23 cellular contexts compared by ENCODE assay signal in the genomic region with DNA sequence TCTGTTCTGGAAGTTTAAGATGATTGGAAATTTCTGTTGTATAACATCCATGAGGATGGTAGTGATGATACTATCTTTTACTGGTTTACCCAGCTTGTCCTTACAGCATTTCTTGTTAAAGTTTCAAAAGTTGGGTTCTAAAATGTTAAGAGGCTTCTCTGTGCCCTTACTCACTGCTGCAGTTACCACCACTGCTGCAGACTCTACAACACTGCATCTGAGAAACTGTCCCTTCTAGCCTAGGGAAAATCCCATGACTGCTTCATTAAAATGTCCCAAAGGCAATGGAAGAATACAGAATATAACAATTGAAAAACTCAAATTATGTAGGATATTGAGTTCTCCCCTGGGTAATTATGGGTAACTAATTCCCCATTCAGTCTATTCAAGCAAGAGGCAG. TPM values are rescaled to one million over a fixed set of nuclear protein-coding genes. Genes with fewer than 3 reads are reported as not detected.
DNase-seq lines count a peak whose midpoint lies in the region; ATAC-seq and TF ChIP-seq lines count a peak whose summit lies in the region.
"Had no signal": no experiment of that assay in that cellular context is flagged by ENCODE, and none has a peak within 500 bp of the region (broad histone marks: within the 10 kb centered on the region; RNA-seq: fewer than 3 reads in every experiment).

No MANE protein-coding gene starts in this region.

- H2BK15ac ChIP-seq in neuronal stem cell (ENCODE audit: low read length): no peak overlapping the region

- H3K4me3 Mint-ChIP-seq in T-helper 1 cell treated with Interleukin-12 subunit alpha and Interleukin-12 subunit beta and Interleukin-4 antibody, amounts not matched to agents 30 μg/mL and 1 μg/mL, for 36 hours: no peak overlapping the region
- H3K4me3 Mint-ChIP-seq in activated CD8-positive, alpha-beta T cell treated with anti-CD3 and anti-CD28 coated beads for 36 hours: no peak overlapping the region

- H3K4me1 ChIP-seq in neuronal stem cell (ENCODE audit: control insufficient read depth in 2 of 2, insufficient read depth in 1 of 2, low read depth in 1 of 2, low read length in 2 of 2): no peaks in the 10 kb centered on the region

- H3K4me1 Mint-ChIP-seq in T-helper 1 cell treated with Interleukin-12 subunit alpha and Interleukin-12 subunit beta and Interleukin-4 antibody, amounts not matched to agents 30 μg/mL and 1 μg/mL, for 36 hours (ENCODE audit: low read depth): peaks cover 22% of the 10 kb centered on the region
- H3K4me1 Mint-ChIP-seq in activated CD8-positive, alpha-beta T cell treated with anti-CD3 and anti-CD28 coated beads for 36 hours (ENCODE audit: low read depth): peaks cover 17% of the 10 kb centered on the region

- H3K14ac ChIP-seq in neuronal stem cell (ENCODE audit: low read length): no peak overlapping the region

- H2BK120ac ChIP-seq in neuronal stem cell (ENCODE audit: low read depth, low read length): no peak overlapping the region

- no peak overlapping the region for H3K18ac ChIP-seq in neuronal stem cell (ENCODE audit: low read length)

- no peak overlapping the region for H4K8ac ChIP-seq in neuronal stem cell (ENCODE audit: low read depth, low read length)

- H3K27ac ChIP-seq in neuronal stem cell (replicated peaks; ENCODE audit: low read length): no peak overlapping the region
- H3K27ac ChIP-seq: esophagus squamous epithelium, gastrocnemius medialis, HL-60, neutrophil, psoas muscle had no signal

- peaks cover 0 to 1% of the 10 kb centered on the region in 2 donors for H3K36me3 ChIP-seq in neuronal stem cell (replicated peaks in 1 of 2; ENCODE audit: control insufficient read depth in 2 of 2, insufficient read depth in 2 of 2, low read length in 2 of 2)
- H3K36me3 ChIP-seq: esophagus squamous epithelium, gastrocnemius medialis, neutrophil, stomach had no signal

- peaks cover 8% of the 10 kb centered on the region for H3K36me3 Mint-ChIP-seq in T-helper 1 cell treated with Interleukin-12 subunit alpha and Interleukin-12 subunit beta and Interleukin-4 antibody, amounts not matched to agents 30 μg/mL and 1 μg/mL, for 36 hours (ENCODE audit: low read depth)
- H3K36me3 Mint-ChIP-seq in activated CD8-positive, alpha-beta T cell treated with anti-CD3 and anti-CD28 coated beads for 36 hours (ENCODE audit: low read depth): peaks cover 5% of the 10 kb centered on the region

- H2BK12ac ChIP-seq in neuronal stem cell (ENCODE audit: low read length): no peak overlapping the region

- H3K4me2 ChIP-seq in neuronal stem cell (ENCODE audit: insufficient read depth, low read length, poor library complexity, severe bottlenecking): no peak overlapping the region

- H3K4ac ChIP-seq in neuronal stem cell (ENCODE audit: low read length): no peak overlapping the region

- no peak for TF ChIP-seq CTCF in activated CD8-positive, alpha-beta T cell treated with anti-CD3 and anti-CD28 coated beads for 36 hours (IDR thresholded peaks at IDR 0.05)

- no peaks in the 10 kb centered on the region for H3K79me1 ChIP-seq in neuronal stem cell (ENCODE audit: low read depth, low read length)

- no peak overlapping the region for H3K4me3 ChIP-seq in neuronal stem cell (ENCODE audit: low read length in 2 of 2)
- H3K4me3 ChIP-seq: esophagus squamous epithelium, gastrocnemius medialis, MG63, psoas muscle, stomach had no signal

- ATAC-seq in HG03378 (IDR thresholded peaks at IDR 0.05; ENCODE audit: unreplicated experiment): peak; percentile 6
- no peak for ATAC-seq in activated CD8-positive, alpha-beta T cell treated with anti-CD3 and anti-CD28 coated beads for 36 hours
- ATAC-seq: gastrocnemius medialis, psoas muscle, Right ventricle myocardium inferior had no signal

- no peaks in the 10 kb centered on the region for H3K27me3 ChIP-seq in neuronal stem cell (ENCODE audit: control insufficient read depth in 3 of 3, insufficient read depth in 3 of 3, low read depth in 1 of 3, low read length in 3 of 3)
- H3K27me3 ChIP-seq: gastrocnemius medialis, MG63, neutrophil, stomach had no signal

- no peak overlapping the region for H4K91ac ChIP-seq in neuronal stem cell (ENCODE audit: low read depth, low read length, poor library complexity)

- intact Hi-C loops in activated CD8-positive, alpha-beta T cell treated with anti-CD3 and anti-CD28 coated beads for 36 hours (cut with micrococcal nuclease): no loop called here

- peak overlapping the region; percentile 72 for H3K27ac Mint-ChIP-seq in T-helper 1 cell treated with Interleukin-12 subunit alpha and Interleukin-12 subunit beta and Interleukin-4 antibody, amounts not matched to agents 30 μg/mL and 1 μg/mL, for 36 hours
- H3K27ac Mint-ChIP-seq in activated CD8-positive, alpha-beta T cell treated with anti-CD3 and anti-CD28 coated beads for 36 hours: peak overlapping the region; percentile 55

- no peak overlapping the region for H3K9ac ChIP-seq in neuronal stem cell (ENCODE audit: low read depth, low read length, poor library complexity)

- no peaks in the 10 kb centered on the region for H3K9me3 ChIP-seq in neuronal stem cell (replicated peaks in 1 of 2; ENCODE audit: control insufficient read depth in 2 of 2, insufficient read depth in 1 of 2, low read depth in 1 of 2, low read length in 2 of 2)
- H3K9me3 ChIP-seq: esophagus squamous epithelium, gastrocnemius medialis, neutrophil, psoas muscle, stomach had no signal

- CTCF ChIA-PET in activated CD8-positive, alpha-beta T cell treated with anti-CD3 and anti-CD28 coated beads for 36 hours (lab: Charles Lee): interaction anchor here (1.1 to 3.9 kb wide), 5 partner anchors 8 to 224 kb away, joined by 3 to 41 read pairs (median 15); no protein-coding TSS in a partner anchor

- POLR2A ChIA-PET in activated CD8-positive, alpha-beta T cell treated with anti-CD3 and anti-CD28 coated beads for 36 hours (lab: Charles Lee): interaction anchor here (0.7 to 1.1 kb wide), 2 partner anchors 18 kb away, joined by 3 to 4 read pairs; no protein-coding TSS in a partner anchor

- H2AFZ ChIP-seq in neuronal stem cell (ENCODE audit: low read length): peak overlapping the region; percentile 66

- H2AK5ac ChIP-seq in neuronal stem cell (ENCODE audit: low read depth, low read length): no peak overlapping the region

- DNase-seq in T-helper 1 cell (no peak), neuronal stem cell (ENCODE audit: low spot score) (no peak), GM19238 (ENCODE audit: insufficient read length, low spot score) (no peak), HUDEP-2 (lab: John Stamatoyannopoulos, UW; ENCODE audit: unreplicated experiment in 76 of 76) (no peak)
- no peak for DNase-seq in activated CD8-positive, alpha-beta T cell treated with anti-CD3 and anti-CD28 coated beads for 36 hours
- DNase-seq in stimulated activated CD4-positive, alpha-beta T cell treated with anti-CD3 and anti-CD28 coated beads, Interleukin-1b, Interleukin-23, amount 100 ng/mL, for 48 hours: no peak
- DNase-seq: 8988T, activated gamma-delta T cell, esophagus squamous epithelium, gastrocnemius medialis, GOT3, NCI-H2171 treated with DMSO at 0.1 percent for 48 hours, NCI-H526, psoas muscle, SW 1271, trophoblast cell had no signal

- H2BK5ac ChIP-seq in neuronal stem cell (ENCODE audit: low read length): no peak overlapping the region

- H3K23ac ChIP-seq in neuronal stem cell (ENCODE audit: low read depth, low read length, poor library complexity): no peak overlapping the region

- H3K27me3 Mint-ChIP-seq in T-helper 1 cell treated with Interleukin-12 subunit alpha and Interleukin-12 subunit beta and Interleukin-4 antibody, amounts not matched to agents 30 μg/mL and 1 μg/mL, for 36 hours (ENCODE audit: low read depth): peaks cover 15% of the 10 kb centered on the region
- H3K27me3 Mint-ChIP-seq in activated CD8-positive, alpha-beta T cell treated with anti-CD3 and anti-CD28 coated beads for 36 hours: peaks cover under 1% of the 10 kb centered on the region

- no peaks in the 10 kb centered on the region for H3K9me3 Mint-ChIP-seq in T-helper 1 cell treated with Interleukin-12 subunit alpha and Interleukin-12 subunit beta and Interleukin-4 antibody, amounts not matched to agents 30 μg/mL and 1 μg/mL, for 36 hours
- H3K9me3 Mint-ChIP-seq in activated CD8-positive, alpha-beta T cell treated with anti-CD3 and anti-CD28 coated beads for 36 hours: no peaks in the 10 kb centered on the region

RNA-seq across cellular contexts. Expression of a gene that starts 3.8 kb away (rescaled TPM):
- total RNA-seq in activated CD8-positive, alpha-beta T cell treated with anti-CD3 and anti-CD28 coated beads for 36 hours: 10 to 100 TPM; 24.3 to 28.4 TPM
- 47.3 TPM for polyA plus RNA-seq in neuronal stem cell (2013, experiment 1 of 2)
- 48.8 TPM for polyA plus RNA-seq in neuronal stem cell (2013, experiment 2 of 2)
